8 cellular contexts compared by ENCODE assay signal in genomic region chr22:42444060-42444904, GRCh38. TPM values are rescaled to one million over a fixed set of nuclear protein-coding genes. Genes with fewer than 3 reads are reported as not detected.
A peak's percentile ranks its signal among the peaks of the same experiment; 100 is the strongest.
DNase-seq lines count a peak whose midpoint lies in the region; ATAC-seq, FAIRE-seq and TF ChIP-seq lines count a peak whose summit lies in the region.

No MANE protein-coding gene starts in this region.

- 7 to 9% methylated on average over 16 to 17 of the region's 28 CpGs for WGBS in mesodermal cell (ENCODE audit: insufficient coverage in 2 of 2), 2 experiments

- peaks cover 14% of the 10 kb centered on the region for H3K27me3 Mint-ChIP-seq in HFFc6 (ENCODE audit: insufficient read depth)

- no peaks in the 10 kb centered on the region for H3K36me3 ChIP-seq in mesodermal cell (ENCODE audit: control insufficient read depth, insufficient read depth, low read length)

- H3K4me3 Mint-ChIP-seq in HFFc6: peak overlapping the region; percentile 76

- DNase-seq in C1 segment of cervical spinal cord (lab: John Stamatoyannopoulos, UW): peak in 12 of 14 donors; percentile 22 to 88 (median 77)
- peak; percentile 79 for DNase-seq in HFFc6
- DNase-seq in NOMO-1 (lab: John Stamatoyannopoulos, UW; ENCODE audit: unreplicated experiment in 2 of 2): peak; percentile 83 to 92
- DNase-seq in activated CD8-positive, alpha-beta memory T cell treated with anti-CD3 and anti-CD28 coated beads, Interleukin-2, amount 50 U/mL, for 24 hours (ENCODE audit: extremely low read depth): peak; percentile 26
- peak; percentile 45 for DNase-seq in stimulated activated CD8-positive, alpha-beta memory T cell treated with anti-CD3 and anti-CD28 coated beads, Interleukin-12 subunit alpha, Interleukin-12 subunit beta, amount 100 ng/mL, for 4 hours (ENCODE audit: low read depth)

- no peaks in the 10 kb centered on the region for H3K36me3 Mint-ChIP-seq in HFFc6 (ENCODE audit: low read depth)

- H3K9me3 ChIP-seq in mesodermal cell (ENCODE audit: control insufficient read depth, low read length): no peaks in the 10 kb centered on the region

- H3K27ac Mint-ChIP-seq in HFFc6: peak overlapping the region; percentile 46

- peak overlapping the region; percentile 71 for H3K27ac ChIP-seq in mesodermal cell (ENCODE audit: low read depth, low read length, severe bottlenecking)

- H3K4me3 ChIP-seq in mesodermal cell (ENCODE audit: extremely low read depth, insufficient read depth, low read length, poor library complexity, severe bottlenecking): peak overlapping the region; percentile 25

- peaks cover 3% of the 10 kb centered on the region for H3K4me1 ChIP-seq in mesodermal cell (ENCODE audit: control insufficient read depth, insufficient read depth, low read length, poor library complexity, severe bottlenecking)

- H3K4me1 Mint-ChIP-seq in HFFc6 (ENCODE audit: low read depth): peaks cover 31% of the 10 kb centered on the region

- ATAC-seq in HG02870 (IDR thresholded peaks at IDR 0.05; ENCODE audit: unreplicated experiment): no peak

- no peaks in the 10 kb centered on the region for H3K9me3 Mint-ChIP-seq in HFFc6

- FAIRE-seq in endometrium (lab: Jason Lieb, UNC): peak; percentile 69

- peak; percentile 83 for TF ChIP-seq CTCF in HFFc6 (IDR thresholded peaks at IDR 0.05)

RNA-seq across cellular contexts. Expression of gene NFAM1, which starts 12.1 kb away (rescaled TPM):
- total RNA-seq in HFFc6 (2021; fragmentation: NEBNext Ultra II Directional; extraction: Animal tissue kit (Norgen Biotek cat#: 25700)): not detected
- 0.70 TPM for polyA plus RNA-seq in mesodermal cell (2013, experiment 1 of 2)
- 0.46 TPM for polyA plus RNA-seq in mesodermal cell (2013, experiment 2 of 2)

Comparison
In these comparisons a context has a peak if more than half of its experiments do, and no peak if none do; other contexts are left out.
1. DNase-seq: peak in every context shown above with its lines; median percentile 88 in NOMO-1; 79 in HFFc6; 77 in C1 segment of cervical spinal cord; 45 in stimulated activated CD8-positive, alpha-beta memory T cell treated with anti-CD3 and anti-CD28 coated beads, Interleukin-12 subunit alpha, Interleukin-12 subunit beta, amount 100 ng/mL, for 4 hours; 26 in activated CD8-positive, alpha-beta memory T cell treated with anti-CD3 and anti-CD28 coated beads, Interleukin-2, amount 50 U/mL, for 24 hours.